9 cellular contexts compared by ENCODE assay signal in genomic region chr5:172793577-172794488, GRCh38. TPM values are rescaled to one million over a fixed set of nuclear protein-coding genes. Genes with fewer than 3 reads are reported as not detected.
DNase-seq lines count a peak whose midpoint lies in the region; ATAC-seq and TF ChIP-seq lines count a peak whose summit lies in the region.
"Had no signal": no experiment of that assay in that cellular context is flagged by ENCODE, and none has a peak within 500 bp of the region (broad histone marks: within the 10 kb centered on the region; RNA-seq: fewer than 3 reads in every experiment).

No MANE protein-coding gene starts in this region.

- CTCF ChIA-PET in HEK293 (lab: Yijun Ruan, JAX), result interaction anchor here (0.6 to 0.7 kb wide), 2 partner anchors 17 to 41 kb away, joined by 3 read pairs; no protein-coding TSS in a partner anchor
- CTCF ChIA-PET in OCI-LY7 (lab: Charles Lee; ENCODE audit: unreplicated experiment), result no interaction called here

- H4K20me1 ChIP-seq in OCI-LY7 (ENCODE audit: insufficient read depth, low read length), result no peaks in the 10 kb centered on the region

- H3K4me2 ChIP-seq in OCI-LY7 (ENCODE audit: low read length), result no peak overlapping the region

- ATAC-seq in GM18909 (IDR thresholded peaks at IDR 0.05; ENCODE audit: poor library complexity, unreplicated experiment), result no peak
- ATAC-seq: T-cell had no signal

- H3K9me2 ChIP-seq in OCI-LY7 (ENCODE audit: insufficient read depth, low read length), result no peaks in the 10 kb centered on the region

- H3K27me3 ChIP-seq in subcutaneous abdominal adipose tissue (ENCODE audit: control insufficient read depth in 5 of 5, insufficient read depth in 4 of 5, low read length in 5 of 5), result no peaks in the 10 kb centered on the region

- no peak overlapping the region for H3K4me3 ChIP-seq in HEK293 (ENCODE audit: low read depth, low read length)
- H3K4me3 ChIP-seq in subcutaneous abdominal adipose tissue (ENCODE audit: low read depth in 1 of 5, low read length in 5 of 5), result peak overlapping the region in 2 of 5 donors; percentile 33 to 51
- no peak overlapping the region for H3K4me3 ChIP-seq in OCI-LY7 (ENCODE audit: low read depth, low read length, poor library complexity, severe bottlenecking)

- H3K27ac ChIP-seq in HEK293 (ENCODE audit: extremely low read depth, low read depth, low read length) (no peak overlapping the region), subcutaneous abdominal adipose tissue (ENCODE audit: low read depth, low read length) (peak overlapping the region; percentile 99), OCI-LY7 (ENCODE audit: low read depth, low read length, poor library complexity, severe bottlenecking) (no peak overlapping the region)

- H3K36me3 ChIP-seq in HEK293 (ENCODE audit: control insufficient read depth in 2 of 2, insufficient read depth in 1 of 2, low read length in 2 of 2) (no peaks in the 10 kb centered on the region), subcutaneous abdominal adipose tissue (ENCODE audit: control insufficient read depth in 5 of 5, insufficient read depth in 5 of 5, low read length in 5 of 5) (no peaks in the 10 kb centered on the region), OCI-LY7 (ENCODE audit: insufficient read depth, low read length) (no peaks in the 10 kb centered on the region)

- H2AFZ ChIP-seq in OCI-LY7 (ENCODE audit: low read length), result no peak overlapping the region

- POLR2A ChIA-PET in HEK293 (lab: Yijun Ruan, JAX), result interaction anchor here (0.9 kb wide), 1 partner anchor 23 kb away, joined by 5 read pairs; the partner anchor contains the start of gene DUSP1
- POLR2A ChIA-PET in OCI-LY7 (lab: Charles Lee), result no interaction called here

- DNase-seq in SKM-1 (lab: John Stamatoyannopoulos, UW; ENCODE audit: unreplicated experiment), result peak; percentile 91
- DNase-seq in glomerular visceral epithelial cell (ENCODE audit: extremely low spot score), result peak; percentile 45
- DNase-seq in OCI-LY7 (ENCODE audit: low spot score), result no peak
- no peak for DNase-seq in activated CD4-positive, alpha-beta T cell treated with anti-CD3 and anti-CD28 coated beads, Interleukin-2, amount 50 U/mL, for 4 hours
- no peak for DNase-seq in NCI-H345 (lab: John Stamatoyannopoulos, UW)
- DNase-seq: T-cell had no signal

- H3K9ac ChIP-seq in subcutaneous abdominal adipose tissue (ENCODE audit: low read length in 5 of 5), result peak overlapping the region in 3 of 5 donors; percentile 5 to 22 (median 16)

- H3K79me2 ChIP-seq in OCI-LY7 (ENCODE audit: insufficient read depth, low read depth, low read length), result no peaks in the 10 kb centered on the region

- no TSS peak for BruUV-seq in OCI-LY7 (replicated peaks; lab: Mats Ljungman, UMichigan)

- H3K9me3 ChIP-seq in HEK293 (ENCODE audit: control insufficient read depth, insufficient read depth, low read depth, low read length) (no peaks in the 10 kb centered on the region), subcutaneous abdominal adipose tissue (ENCODE audit: control insufficient read depth in 5 of 5, low read length in 5 of 5) (peaks cover 0 to 6% (median 0%) of the 10 kb centered on the region in 5 donors), OCI-LY7 (ENCODE audit: low read length) (no peaks in the 10 kb centered on the region)

- no peaks in the 10 kb centered on the region; the same call in 1 of the 2 replicates for H3K4me1 ChIP-seq in HEK293 (ENCODE audit: control insufficient read depth, insufficient read depth, low read length)
- peaks cover 32 to 85% (median 73%) of the 10 kb centered on the region in 5 donors for H3K4me1 ChIP-seq in subcutaneous abdominal adipose tissue (ENCODE audit: control insufficient read depth in 5 of 5, insufficient read depth in 5 of 5, low read length in 5 of 5)
- H3K4me1 ChIP-seq in OCI-LY7 (ENCODE audit: insufficient read depth, low read length, poor library complexity, severe bottlenecking), result no peaks in the 10 kb centered on the region

- intact Hi-C loops in OCI-LY7 (cut with micrococcal nuclease; ENCODE audit: unreplicated experiment), result no loop called here

- TF ChIP-seq CTCF in HEK293 (tag by site-specific recombination; IDR thresholded peaks at IDR 0.05) (no peak), OCI-LY7 (conservative IDR thresholded peaks at IDR 0.05; ENCODE audit: low read length) (no peak)

TF ChIP-seq in HEK293, 187 proteins besides CTCF, POLR2A, EP300 and RAD21:
- no peak for TF ChIP-seq ZNF350 (tag by site-specific recombination; IDR thresholded peaks at IDR 0.05)
- TF ChIP-seq ZNF133 (tag by site-specific recombination; IDR thresholded peaks at IDR 0.05), result peak; percentile 84
- no peak for TF ChIP-seq ZNF830 (tag by site-specific recombination; IDR thresholded peaks at IDR 0.05; ENCODE audit: low read depth)
- TF ChIP-seq ZNF585B (tag by site-specific recombination; IDR thresholded peaks at IDR 0.05), result no peak

RNA-seq across cellular contexts. Expression of gene DUSP1, which starts 22.8 kb away (rescaled TPM):
- total RNA-seq in OCI-LY7 (2014; rRNA removed; shearing (Covaris generic)), result 5.3 and 7.0 TPM in 2 replicates
- 4.5 and 5.3 TPM in 2 replicates for total RNA-seq in OCI-LY7 (2022)

RNA-seq across cellular contexts. Expression of gene ERGIC1, which starts 40.2 kb away (rescaled TPM):
- 101 and 125 TPM in 2 replicates for total RNA-seq in OCI-LY7 (2014; rRNA removed; shearing (Covaris generic))
- 178 and 201 TPM in 2 replicates for total RNA-seq in OCI-LY7 (2022)

Comparison
In these comparisons a context has a peak if more than half of its experiments do, and no peak if none do; other contexts are left out.
1. DNase-seq: peak in SKM-1 (single experiment) and glomerular visceral epithelial cell (single experiment); none in OCI-LY7 (single experiment), activated CD4-positive, alpha-beta T cell treated with anti-CD3 and anti-CD28 coated beads, Interleukin-2, amount 50 U/mL, for 4 hours (0 of 2) and NCI-H345 (single experiment).